In genomic region chr1:52404116-52404974, GRCh38 we compare ENCODE assay signal across 8 cellular contexts. TPM values are rescaled to one million over a fixed set of nuclear protein-coding genes. Genes with fewer than 3 reads are reported as not detected.
DNase-seq lines count a peak whose midpoint lies in the region; ATAC-seq and TF ChIP-seq lines count a peak whose summit lies in the region.

Gene ORC1, minus strand, starts transcription at chr1:52404423. Its CDS starts 2,200 bp downstream, at chr1:52402223.
Gene PRPF38A, plus strand, starts transcription at chr1:52404602. Its CDS starts 148 bp downstream, at chr1:52404750.

- H3K4me3 ChIP-seq in psoas muscle (peak within 1 kb of the TSS; percentile 92), uterus (peak within 1 kb of the TSS; percentile 87 to 91)

- intact Hi-C loops in left ventricle myocardium superior (cut with micrococcal nuclease) (no loop called here), psoas muscle (cut with DNase I) (loop anchor here in 1 of 2 donors (2.0 kb wide), 1 partner anchor 38 kb away; the partner anchor contains the start of gene CC2D1B), uterus (cut with DNase I; ENCODE audit: low total_unique reads) (no loop called here)

- peak in 1 of 2 donors; percentile 51 for TF ChIP-seq POLR2A in uterus (IDR thresholded peaks at IDR 0.05)

- peaks cover 15% of the 10 kb centered on the region for H3K36me3 Mint-ChIP-seq in T-helper 17 cell (ENCODE audit: low read depth)

- H3K4me1 ChIP-seq in psoas muscle (peaks cover 15% of the 10 kb centered on the region), uterus (peaks cover 0 to 6% of the 10 kb centered on the region in 2 donors)

- ATAC-seq in GM18498 (IDR thresholded peaks at IDR 0.05; ENCODE audit: unreplicated experiment) (peak; percentile 94), HG02938 (IDR thresholded peaks at IDR 0.05; ENCODE audit: unreplicated experiment) (peak; percentile 95), T-helper 17 cell (peak; percentile 91), left ventricle myocardium superior (peak; percentile 100), psoas muscle (peak; percentile 99 to 100 (median 99))

- H3K4me1 Mint-ChIP-seq in T-helper 17 cell, result peaks cover 18% of the 10 kb centered on the region

- H3K27ac Mint-ChIP-seq in T-helper 17 cell, result peak within 1 kb of the TSS; percentile 97

- no peaks in the 10 kb centered on the region for H3K9me3 ChIP-seq in T-helper 17 cell (ENCODE audit: control insufficient read depth, low read length, poor library complexity, severe bottlenecking)
- no peaks in the 10 kb centered on the region for H3K9me3 ChIP-seq in psoas muscle
- H3K9me3 ChIP-seq in uterus, result no peaks in the 10 kb centered on the region

- peaks cover 6 to 37% of the 10 kb centered on the region in 2 donors for H3K36me3 ChIP-seq in psoas muscle (ENCODE audit: insufficient read depth in 1 of 2, low read depth in 1 of 2)
- H3K36me3 ChIP-seq in uterus, result no peaks in the 10 kb centered on the region

- H3K4me3 Mint-ChIP-seq in T-helper 17 cell, result peak within 1 kb of the TSS; percentile 100

- DNase-seq in NCI-H1694 treated with DMSO at 0.1 percent for 48 hours (lab: John Stamatoyannopoulos, UW) (peak; percentile 95), T-helper 17 cell (peak; percentile 92 to 95 (median 95)), amygdala (lab: John Stamatoyannopoulos, UW) (peak; percentile 36 to 98 (median 93)), left ventricle myocardium superior (peak; percentile 98), psoas muscle (peak; percentile 95 to 98), uterus (peak; percentile 96 to 98)

- WGBS in psoas muscle, 3 donors, result 0% methylated on average over 57 of the region's 57 CpGs

- H3K27me3 Mint-ChIP-seq in T-helper 17 cell, result no peaks in the 10 kb centered on the region

- H3K27me3 ChIP-seq in psoas muscle (ENCODE audit: insufficient read depth in 3 of 3, low read length in 2 of 3) (no peaks in the 10 kb centered on the region), uterus (no peaks in the 10 kb centered on the region)

- H3K27ac ChIP-seq in psoas muscle, result peak within 1 kb of the TSS; percentile 95
- H3K27ac ChIP-seq in uterus, result peak within 1 kb of the TSS; percentile 90 to 91

- TF ChIP-seq CTCF in psoas muscle (IDR thresholded peaks at IDR 0.05), result peak; percentile 57
- TF ChIP-seq CTCF in uterus (IDR thresholded peaks at IDR 0.05), result peak in 3 of 4 experiments; percentile 15 to 36 (median 33)

RNA-seq across cellular contexts. Expression of gene ORC1, which starts in this region (rescaled TPM):
- 1 to 10 TPM; 1.2 to 2.0 TPM for total RNA-seq in T-helper 17 cell
- 0.32 TPM for total RNA-seq in left ventricle myocardium superior
- total RNA-seq in psoas muscle, result under 1 TPM; 0.10 to 0.25 (median 0.19) TPM
- polyA plus RNA-seq in psoas muscle, result 1 to 10 TPM in 1 of 3 donors, under 1 TPM in 2; 0.17 to 6.0 (median 0.39) TPM
- 1 to 10 TPM in 1 of 4 donors, under 1 TPM in 2, not detected in 1; 0.26 to 4.6 (median 0.76) TPM for total RNA-seq in uterus

RNA-seq across cellular contexts. Expression of gene PRPF38A, which starts in this region (rescaled TPM):
- total RNA-seq in T-helper 17 cell (10 to 100 TPM; 62.1 to 64.6 TPM), left ventricle myocardium superior (21.6 TPM), psoas muscle (10 to 100 TPM; 11.6 to 25.6 (median 17.6) TPM), uterus (10 to 100 TPM in 3 of 4 donors, 1 to 10 TPM in 1; 4.6 to 58.2 (median 30.7) TPM)
- 10 to 100 TPM in 2 of 3 donors, 1 to 10 TPM in 1; 7.1 to 25.1 (median 16.2) TPM for polyA plus RNA-seq in psoas muscle

Comparison
In these comparisons a context has a peak if more than half of its experiments do, and no peak if none do; other contexts are left out.
1. Peak in every context shown above with its lines: DNase-seq, ATAC-seq, H3K4me3 ChIP-seq and H3K27ac ChIP-seq.